Comparison of ENCODE assay signal across 1 cellular context in the genomic region with DNA sequence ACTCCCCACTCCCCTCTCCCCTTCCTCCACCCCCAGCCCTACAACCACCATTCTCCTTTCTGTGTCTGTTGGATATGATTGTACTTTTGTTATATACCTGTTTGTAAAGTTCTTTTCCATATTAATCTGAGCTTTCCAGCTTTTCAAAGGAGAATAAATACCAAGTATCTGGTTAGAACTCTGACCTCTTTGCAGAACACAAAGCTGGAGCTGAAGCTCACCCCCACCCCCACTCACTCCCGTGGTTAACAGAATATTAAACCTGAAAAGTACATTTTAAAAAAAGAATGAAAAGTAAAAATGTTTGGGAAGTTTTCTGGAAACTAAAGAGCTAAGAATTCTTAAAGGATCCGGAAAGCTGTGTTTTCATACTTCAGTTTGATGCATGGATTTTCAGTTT.
TF ChIP-seq lines count a peak whose summit lies in the region.

No MANE protein-coding gene starts in this region.

TF ChIP-seq in H1, 55 proteins besides CTCF, POLR2A, EP300 and RAD21 (continued from another document):
- TF ChIP-seq, protein P1, sequence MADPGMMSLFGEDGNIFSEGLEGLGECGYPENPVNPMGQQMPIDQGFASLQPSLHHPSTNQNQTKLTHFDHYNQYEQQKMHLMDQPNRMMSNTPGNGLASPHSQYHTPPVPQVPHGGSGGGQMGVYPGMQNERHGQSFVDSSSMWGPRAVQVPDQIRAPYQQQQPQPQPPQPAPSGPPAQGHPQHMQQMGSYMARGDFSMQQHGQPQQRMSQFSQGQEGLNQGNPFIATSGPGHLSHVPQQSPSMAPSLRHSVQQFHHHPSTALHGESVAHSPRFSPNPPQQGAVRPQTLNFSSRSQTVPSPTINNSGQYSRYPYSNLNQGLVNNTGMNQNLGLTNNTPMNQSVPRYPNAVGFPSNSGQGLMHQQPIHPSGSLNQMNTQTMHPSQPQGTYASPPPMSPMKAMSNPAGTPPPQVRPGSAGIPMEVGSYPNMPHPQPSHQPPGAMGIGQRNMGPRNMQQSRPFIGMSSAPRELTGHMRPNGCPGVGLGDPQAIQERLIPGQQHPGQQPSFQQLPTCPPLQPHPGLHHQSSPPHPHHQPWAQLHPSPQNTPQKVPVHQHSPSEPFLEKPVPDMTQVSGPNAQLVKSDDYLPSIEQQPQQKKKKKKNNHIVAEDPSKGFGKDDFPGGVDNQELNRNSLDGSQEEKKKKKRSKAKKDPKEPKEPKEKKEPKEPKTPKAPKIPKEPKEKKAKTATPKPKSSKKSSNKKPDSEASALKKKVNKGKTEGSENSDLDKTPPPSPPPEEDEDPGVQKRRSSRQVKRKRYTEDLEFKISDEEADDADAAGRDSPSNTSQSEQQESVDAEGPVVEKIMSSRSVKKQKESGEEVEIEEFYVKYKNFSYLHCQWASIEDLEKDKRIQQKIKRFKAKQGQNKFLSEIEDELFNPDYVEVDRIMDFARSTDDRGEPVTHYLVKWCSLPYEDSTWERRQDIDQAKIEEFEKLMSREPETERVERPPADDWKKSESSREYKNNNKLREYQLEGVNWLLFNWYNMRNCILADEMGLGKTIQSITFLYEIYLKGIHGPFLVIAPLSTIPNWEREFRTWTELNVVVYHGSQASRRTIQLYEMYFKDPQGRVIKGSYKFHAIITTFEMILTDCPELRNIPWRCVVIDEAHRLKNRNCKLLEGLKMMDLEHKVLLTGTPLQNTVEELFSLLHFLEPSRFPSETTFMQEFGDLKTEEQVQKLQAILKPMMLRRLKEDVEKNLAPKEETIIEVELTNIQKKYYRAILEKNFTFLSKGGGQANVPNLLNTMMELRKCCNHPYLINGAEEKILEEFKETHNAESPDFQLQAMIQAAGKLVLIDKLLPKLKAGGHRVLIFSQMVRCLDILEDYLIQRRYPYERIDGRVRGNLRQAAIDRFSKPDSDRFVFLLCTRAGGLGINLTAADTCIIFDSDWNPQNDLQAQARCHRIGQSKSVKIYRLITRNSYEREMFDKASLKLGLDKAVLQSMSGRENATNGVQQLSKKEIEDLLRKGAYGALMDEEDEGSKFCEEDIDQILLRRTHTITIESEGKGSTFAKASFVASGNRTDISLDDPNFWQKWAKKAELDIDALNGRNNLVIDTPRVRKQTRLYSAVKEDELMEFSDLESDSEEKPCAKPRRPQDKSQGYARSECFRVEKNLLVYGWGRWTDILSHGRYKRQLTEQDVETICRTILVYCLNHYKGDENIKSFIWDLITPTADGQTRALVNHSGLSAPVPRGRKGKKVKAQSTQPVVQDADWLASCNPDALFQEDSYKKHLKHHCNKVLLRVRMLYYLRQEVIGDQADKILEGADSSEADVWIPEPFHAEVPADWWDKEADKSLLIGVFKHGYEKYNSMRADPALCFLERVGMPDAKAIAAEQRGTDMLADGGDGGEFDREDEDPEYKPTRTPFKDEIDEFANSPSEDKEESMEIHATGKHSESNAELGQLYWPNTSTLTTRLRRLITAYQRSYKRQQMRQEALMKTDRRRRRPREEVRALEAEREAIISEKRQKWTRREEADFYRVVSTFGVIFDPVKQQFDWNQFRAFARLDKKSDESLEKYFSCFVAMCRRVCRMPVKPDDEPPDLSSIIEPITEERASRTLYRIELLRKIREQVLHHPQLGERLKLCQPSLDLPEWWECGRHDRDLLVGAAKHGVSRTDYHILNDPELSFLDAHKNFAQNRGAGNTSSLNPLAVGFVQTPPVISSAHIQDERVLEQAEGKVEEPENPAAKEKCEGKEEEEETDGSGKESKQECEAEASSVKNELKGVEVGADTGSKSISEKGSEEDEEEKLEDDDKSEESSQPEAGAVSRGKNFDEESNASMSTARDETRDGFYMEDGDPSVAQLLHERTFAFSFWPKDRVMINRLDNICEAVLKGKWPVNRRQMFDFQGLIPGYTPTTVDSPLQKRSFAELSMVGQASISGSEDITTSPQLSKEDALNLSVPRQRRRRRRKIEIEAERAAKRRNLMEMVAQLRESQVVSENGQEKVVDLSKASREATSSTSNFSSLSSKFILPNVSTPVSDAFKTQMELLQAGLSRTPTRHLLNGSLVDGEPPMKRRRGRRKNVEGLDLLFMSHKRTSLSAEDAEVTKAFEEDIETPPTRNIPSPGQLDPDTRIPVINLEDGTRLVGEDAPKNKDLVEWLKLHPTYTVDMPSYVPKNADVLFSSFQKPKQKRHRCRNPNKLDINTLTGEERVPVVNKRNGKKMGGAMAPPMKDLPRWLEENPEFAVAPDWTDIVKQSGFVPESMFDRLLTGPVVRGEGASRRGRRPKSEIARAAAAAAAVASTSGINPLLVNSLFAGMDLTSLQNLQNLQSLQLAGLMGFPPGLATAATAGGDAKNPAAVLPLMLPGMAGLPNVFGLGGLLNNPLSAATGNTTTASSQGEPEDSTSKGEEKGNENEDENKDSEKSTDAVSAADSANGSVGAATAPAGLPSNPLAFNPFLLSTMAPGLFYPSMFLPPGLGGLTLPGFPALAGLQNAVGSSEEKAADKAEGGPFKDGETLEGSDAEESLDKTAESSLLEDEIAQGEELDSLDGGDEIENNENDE (IDR thresholded peaks at IDR 0.05; ENCODE audit: insufficient replicate concordance, low read length), result no peak
- TF ChIP-seq CBX8 (IDR thresholded peaks at IDR 0.05; ENCODE audit: borderline replicate concordance, low read depth, low read length) (no peak), TAF7 (optimal IDR thresholded peaks at IDR 0.05; ENCODE audit: borderline replicate concordance, low read depth, low read length) (no peak), SP1 (IDR thresholded peaks at IDR 0.05; ENCODE audit: low read depth, low read length) (no peak), JUND (IDR thresholded peaks at IDR 0.05; ENCODE audit: low read length) (no peak), RBBP5 (IDR thresholded peaks at IDR 0.05; ENCODE audit: borderline replicate concordance, low read depth, low read length) (no peak), BRCA1 (IDR thresholded peaks at IDR 0.05; ENCODE audit: low read depth, low read length) (no peak), CEBPB (IDR thresholded peaks at IDR 0.05; ENCODE audit: low read depth, low read length) (no peak), NANOG (IDR thresholded peaks at IDR 0.05; ENCODE audit: insufficient read depth, low read depth, low read length, poor library complexity, severe bottlenecking) (no peak), FOSL1 (IDR thresholded peaks at IDR 0.05; ENCODE audit: insufficient read depth, low read depth, low read length) (no peak), SIN3A (conservative IDR thresholded peaks at IDR 0.05 in 1 of 2, IDR thresholded peaks at IDR 0.05 in 1 of 2; ENCODE audit: low read depth in 1 of 2, low read length in 2 of 2) (no peak)
- TF ChIP-seq, protein P2, sequence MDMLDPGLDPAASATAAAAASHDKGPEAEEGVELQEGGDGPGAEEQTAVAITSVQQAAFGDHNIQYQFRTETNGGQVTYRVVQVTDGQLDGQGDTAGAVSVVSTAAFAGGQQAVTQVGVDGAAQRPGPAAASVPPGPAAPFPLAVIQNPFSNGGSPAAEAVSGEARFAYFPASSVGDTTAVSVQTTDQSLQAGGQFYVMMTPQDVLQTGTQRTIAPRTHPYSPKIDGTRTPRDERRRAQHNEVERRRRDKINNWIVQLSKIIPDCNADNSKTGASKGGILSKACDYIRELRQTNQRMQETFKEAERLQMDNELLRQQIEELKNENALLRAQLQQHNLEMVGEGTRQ (IDR thresholded peaks at IDR 0.05; ENCODE audit: low read length), result no peak
- TF ChIP-seq, protein P3, sequence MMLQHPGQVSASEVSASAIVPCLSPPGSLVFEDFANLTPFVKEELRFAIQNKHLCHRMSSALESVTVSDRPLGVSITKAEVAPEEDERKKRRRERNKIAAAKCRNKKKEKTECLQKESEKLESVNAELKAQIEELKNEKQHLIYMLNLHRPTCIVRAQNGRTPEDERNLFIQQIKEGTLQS (IDR thresholded peaks at IDR 0.05; ENCODE audit: insufficient read depth, low read depth, low read length), result no peak
TF ChIP-seq in H1: peak in this region for 0.
